ENCODE assay signal across 16 cellular contexts in genomic region chr20:25353754-25354705, GRCh38. TPM values are rescaled to one million over a fixed set of nuclear protein-coding genes. Genes with fewer than 3 reads are reported as not detected.
DNase-seq lines count a peak whose midpoint lies in the region; ATAC-seq, FAIRE-seq and TF ChIP-seq lines count a peak whose summit lies in the region.
"Had no signal": no experiment of that assay in that cellular context is flagged by ENCODE, and none has a peak within 500 bp of the region (broad histone marks: within the 10 kb centered on the region; RNA-seq: fewer than 3 reads in every experiment).

No MANE protein-coding gene starts in this region.

- BruUV-seq in A673 (replicated peaks; lab: Mats Ljungman, UMichigan) = no TSS peak

- H3K27ac ChIP-seq in heart left ventricle (peak overlapping the region in 1 of 12 donors; percentile 67), A673 (ENCODE audit: low read depth, low read length, poor library complexity, severe bottlenecking) (no peak overlapping the region)
- H3K27ac ChIP-seq: A549 had no signal

- CTCF ChIA-PET in A673 (lab: Charles Lee) = no interaction called here

- no peak for FAIRE-seq in RCC 7860 (lab: Jason Lieb, UNC)
- FAIRE-seq: A549 had no signal

- ATAC-seq in left ventricle myocardium superior (peak; percentile 15), heart left ventricle (no peak), mucosa of descending colon (peak; percentile 56), HG02885 (IDR thresholded peaks at IDR 0.05; ENCODE audit: poor library complexity, unreplicated experiment) (no peak)
- no peak for ATAC-seq in activated CD4-positive, CD25-positive, alpha-beta regulatory T cell treated with anti-CD3 and anti-CD28 coated beads, Interleukin-2, amount 50 U/mL, for 24 hours
- ATAC-seq: activated naive CD4-positive, alpha-beta T cell treated with anti-CD3 and anti-CD28 coated beads, Interleukin-2, amount 50 U/mL, for 72 hours had no signal

- no peaks in the 10 kb centered on the region for H3K9me3 ChIP-seq in heart left ventricle
- H3K9me3 ChIP-seq in mucosa of descending colon = no peaks in the 10 kb centered on the region
- H3K9me3 ChIP-seq in A673 (ENCODE audit: low read depth, low read length, poor library complexity, severe bottlenecking) = no peaks in the 10 kb centered on the region
- H3K9me3 ChIP-seq: A549 had no signal

- H3K4me1 ChIP-seq in heart left ventricle = peaks cover 0 to 36% (median 15%) of the 10 kb centered on the region in 12 donors
- peaks cover 6% of the 10 kb centered on the region for H3K4me1 ChIP-seq in mucosa of descending colon (ENCODE audit: low read depth)
- no peaks in the 10 kb centered on the region for H3K4me1 ChIP-seq in A673 (ENCODE audit: insufficient read depth, low read length, poor library complexity, severe bottlenecking)

- POLR2A ChIA-PET in A673 (lab: Charles Lee; ENCODE audit: low non-redundant PET) = no interaction called here

- TF ChIP-seq POLR2A in heart left ventricle (IDR thresholded peaks at IDR 0.05) = no peak

- DNase-seq in left ventricle myocardium superior (no peak), heart left ventricle (no peak), cerebellar cortex (ENCODE audit: low spot score) (peak; percentile 64), mucosa of descending colon (no peak), A673 (ENCODE audit: low spot score) (no peak), RCC 7860 (ENCODE audit: low spot score) (no peak)
- DNase-seq: activated CD8-positive, alpha-beta memory T cell treated with anti-CD3 and anti-CD28 coated beads, Interleukin-2, amount 50 U/mL, for 48 hours; CD8-positive, alpha-beta memory T cell; EL; islet precursor cell; NCI-H1694 treated with DMSO at 0.1 percent for 48 hours; NCI-H524 had no signal

- H3K4me3 ChIP-seq in heart left ventricle (no peak overlapping the region), mucosa of descending colon (no peak overlapping the region), A673 (ENCODE audit: low read depth, low read length, poor library complexity, severe bottlenecking) (no peak overlapping the region)
- H3K4me3 ChIP-seq: A549 had no signal

- TF ChIP-seq CTCF in heart left ventricle (IDR thresholded peaks at IDR 0.05) (no peak), mucosa of descending colon (IDR thresholded peaks at IDR 0.05) (no peak), A673 (conservative IDR thresholded peaks at IDR 0.05; ENCODE audit: low read depth, low read length) (no peak)

- intact Hi-C loops in left ventricle myocardium superior (cut with micrococcal nuclease) (no loop called here), heart left ventricle (cut with DNase I) (loop anchor here in 1 of 10 donors (5.0 kb wide), 1 partner anchor 33 kb away; no protein-coding TSS in a partner anchor), mucosa of descending colon (cut with DNase I, micrococcal nuclease) (no loop called here), A673 (cut with micrococcal nuclease; ENCODE audit: unreplicated experiment) (no loop called here)

- H3K27me3 ChIP-seq in heart left ventricle (no peaks in the 10 kb centered on the region), A673 (replicated peaks; ENCODE audit: insufficient read depth, low read depth, low read length, poor library complexity) (no peaks in the 10 kb centered on the region)

- H3K36me3 ChIP-seq in heart left ventricle = no peaks in the 10 kb centered on the region
- H3K36me3 ChIP-seq in mucosa of descending colon (ENCODE audit: low read depth) = no peaks in the 10 kb centered on the region
- H3K36me3 ChIP-seq in A673 (ENCODE audit: insufficient read depth, low read length, poor library complexity, severe bottlenecking) = no peaks in the 10 kb centered on the region

- 83 to 90% (median 85%) methylated on average over 15 of the region's 15 CpGs for WGBS in heart left ventricle, 4 donors

RNA-seq across cellular contexts. Expression of gene ABHD12, which starts 36.6 kb away (rescaled TPM):
- 21.3 TPM for total RNA-seq in left ventricle myocardium superior
- total RNA-seq in heart left ventricle = 10 to 100 TPM; 15.6 to 43.8 (median 26.5) TPM
- polyA plus RNA-seq in heart left ventricle = 10 to 100 TPM; 25.0 to 34.3 TPM
- 10 to 100 TPM; 47.3 to 65.5 (median 59.5) TPM for total RNA-seq in mucosa of descending colon
- 39.8 and 40.6 TPM in 2 replicates for total RNA-seq in A673 (2021)

RNA-seq across cellular contexts. Expression of gene GINS1, which starts 53.4 kb away (rescaled TPM):
- 0.94 TPM for total RNA-seq in left ventricle myocardium superior
- total RNA-seq in heart left ventricle = 1 to 10 TPM in 3 of 9 donors, under 1 TPM in 6; 0.19 to 3.1 (median 0.36) TPM
- polyA plus RNA-seq in heart left ventricle = under 1 TPM; 0.15 to 0.47 TPM
- 1 to 10 TPM; 1.8 to 8.6 (median 1.9) TPM for total RNA-seq in mucosa of descending colon
- total RNA-seq in A673 (2021) = 60.0 and 62.6 TPM in 2 replicates

Comparison
In these comparisons a context has a peak if more than half of its experiments do, and no peak if none do; other contexts are left out.
1. ATAC-seq: peak in left ventricle myocardium superior (single experiment) and mucosa of descending colon (single experiment); none in heart left ventricle (0 of 4), activated CD4-positive, CD25-positive, alpha-beta regulatory T cell treated with anti-CD3 and anti-CD28 coated beads, Interleukin-2, amount 50 U/mL, for 24 hours (0 of 2) and HG02885 (single experiment).